Comparison of ENCODE assay signal across 19 cellular contexts in genomic region chr2:240439698-240440151, GRCh38. TPM values are rescaled to one million over a fixed set of nuclear protein-coding genes. Genes with fewer than 3 reads are reported as not detected.
DNase-seq lines count a peak whose midpoint lies in the region; ATAC-seq and TF ChIP-seq lines count a peak whose summit lies in the region.
"Had no signal": no experiment of that assay in that cellular context is flagged by ENCODE, and none has a peak within 500 bp of the region (broad histone marks: within the 10 kb centered on the region; RNA-seq: fewer than 3 reads in every experiment).

No MANE protein-coding gene starts in this region.

- H3K4me3 ChIP-seq in WERI-Rb-1 (ENCODE audit: low read depth, low read length) (no peak overlapping the region), mesenchymal stem cell (ENCODE audit: insufficient read depth in 1 of 2, low read depth in 1 of 2, low read length in 2 of 2) (no peak overlapping the region), sigmoid colon (no peak overlapping the region)
- H3K4me3 ChIP-seq: A549 had no signal

- no peak overlapping the region for H4K8ac ChIP-seq in mesenchymal stem cell (ENCODE audit: low read length)

- H3K27me3 ChIP-seq in WERI-Rb-1 (ENCODE audit: insufficient read depth, low read depth, severe bottlenecking) (no peaks in the 10 kb centered on the region), mesenchymal stem cell (ENCODE audit: control insufficient read depth in 1 of 2, insufficient read depth in 1 of 2, low read length in 2 of 2) (peaks cover 0 to 4% of the 10 kb centered on the region in 2 experiments), sigmoid colon (no peaks in the 10 kb centered on the region)

- no peak for ATAC-seq in HG02678 (IDR thresholded peaks at IDR 0.05; ENCODE audit: unreplicated experiment)
- ATAC-seq: A549, HepG2 had no signal

- no peak overlapping the region for H2AK5ac ChIP-seq in mesenchymal stem cell (ENCODE audit: low read length, severe bottlenecking)

- no peak for TF ChIP-seq POLR2A in sigmoid colon (IDR thresholded peaks at IDR 0.05)

- H2BK12ac ChIP-seq in mesenchymal stem cell (ENCODE audit: low read length in 2 of 2), result no peak overlapping the region

- H3K27ac ChIP-seq in WERI-Rb-1 (no peak overlapping the region), mesenchymal stem cell (ENCODE audit: low read length, poor library complexity, severe bottlenecking) (no peak overlapping the region), sigmoid colon (no peak overlapping the region)
- H3K27ac ChIP-seq: KMS-11 had no signal

- no peak overlapping the region for H2AFZ ChIP-seq in mesenchymal stem cell (ENCODE audit: low read depth, low read length)

- H3K18ac ChIP-seq in mesenchymal stem cell (ENCODE audit: low read depth in 1 of 2, low read length in 2 of 2), result no peak overlapping the region

- TF ChIP-seq EP300 in sigmoid colon (IDR thresholded peaks at IDR 0.05), result no peak

- H4K91ac ChIP-seq in mesenchymal stem cell (ENCODE audit: low read length), result peak overlapping the region; percentile 31

- no peak overlapping the region for H3K9ac ChIP-seq in mesenchymal stem cell (ENCODE audit: low read length)
- H3K9ac ChIP-seq: KMS-11 had no signal

- H3K4ac ChIP-seq in mesenchymal stem cell (ENCODE audit: low read depth in 1 of 2, low read length in 2 of 2), result no peak overlapping the region

- DNase-seq in Ammon's horn (ENCODE audit: low spot score) (peak; percentile 16), WERI-Rb-1 (peak; percentile 6), mesenchymal stem cell (no peak), sigmoid colon (peak; percentile 65), hippocampal formation (lab: John Stamatoyannopoulos, UW) (no peak), NCI-H128 (lab: John Stamatoyannopoulos, UW; ENCODE audit: unreplicated experiment) (no peak), activated gamma-delta T cell treated with Interleukin-2 at 50 U/mL for 16 hours (no peak)
- DNase-seq: DMS53, HFFc6, NCI-H1048, NCI-H146, NCI-H2081, NCI-H510A, NCI-H82, SHP77 had no signal

- H3K9me3 ChIP-seq in WERI-Rb-1 (ENCODE audit: severe bottlenecking) (no peaks in the 10 kb centered on the region), mesenchymal stem cell (ENCODE audit: control insufficient read depth, low read length) (no peaks in the 10 kb centered on the region), sigmoid colon (no peaks in the 10 kb centered on the region)
- H3K9me3 ChIP-seq: A549 had no signal

- no peak overlapping the region for H3K23ac ChIP-seq in mesenchymal stem cell (ENCODE audit: low read length in 2 of 2)

- no peak overlapping the region for H2BK5ac ChIP-seq in mesenchymal stem cell (ENCODE audit: low read depth, low read length, poor library complexity, severe bottlenecking)

- peaks cover 30% of the 10 kb centered on the region for H3K4me1 ChIP-seq in mesenchymal stem cell (ENCODE audit: control insufficient read depth, insufficient read depth, low read depth, low read length)
- H3K4me1 ChIP-seq in sigmoid colon, result peaks cover 0 to 40% (median 34%) of the 10 kb centered on the region in 4 donors

- no peak for TF ChIP-seq CTCF in WERI-Rb-1 (IDR thresholded peaks at IDR 0.05; ENCODE audit: low read depth, low read length)
- no peak for TF ChIP-seq CTCF in sigmoid colon (IDR thresholded peaks at IDR 0.05)

- H3K14ac ChIP-seq in mesenchymal stem cell (ENCODE audit: low read length in 2 of 2), result no peak overlapping the region

- WGBS in mesenchymal stem cell, result 94% methylated on average over 13 of the region's 15 CpGs
- 85 to 95% methylated on average over 15 of the region's 15 CpGs for WGBS in sigmoid colon, 2 donors

- peaks cover 55% of the 10 kb centered on the region for H3K79me1 ChIP-seq in mesenchymal stem cell (replicated peaks; ENCODE audit: low read length, poor library complexity, severe bottlenecking)

- H2BK120ac ChIP-seq in mesenchymal stem cell (ENCODE audit: low read depth, low read length), result no peak overlapping the region

- H3K36me3 ChIP-seq in WERI-Rb-1 (no peaks in the 10 kb centered on the region), mesenchymal stem cell (ENCODE audit: control insufficient read depth in 1 of 2, insufficient read depth in 2 of 2, low read depth in 1 of 2, low read length in 2 of 2) (peaks cover 0 to 32% of the 10 kb centered on the region in 2 experiments), sigmoid colon (no peaks in the 10 kb centered on the region)

- H2BK15ac ChIP-seq in mesenchymal stem cell (ENCODE audit: low read depth, poor library complexity, severe bottlenecking), result no peak overlapping the region

- H3K4me2 ChIP-seq in mesenchymal stem cell (ENCODE audit: low read length, poor library complexity, severe bottlenecking), result no peak overlapping the region
- H3K4me2 ChIP-seq: A549, KMS-11 had no signal

- intact Hi-C loops in sigmoid colon (cut with DNase I), result loop anchor here (5.0 kb wide), 4 partner anchors 67 to 302 kb away; partner anchors contain the start of genes COPS9 and RNPEPL1

RNA-seq across cellular contexts. Expression of gene GPC1, which starts 4.3 kb away (rescaled TPM):
- 65.7 TPM for polyA plus RNA-seq in mesenchymal stem cell (2013, experiment 1 of 2)
- polyA plus RNA-seq in mesenchymal stem cell (2013, experiment 2 of 2), result 65.6 TPM
- total RNA-seq in sigmoid colon, result 10 to 100 TPM in 3 of 4 donors, 1 to 10 TPM in 1; 7.2 to 30.7 (median 23.7) TPM
- polyA plus RNA-seq in sigmoid colon, result 10 to 100 TPM in 1 of 3 donors, 1 to 10 TPM in 2; 3.0 to 15.8 (median 7.2) TPM

Comparison
In these comparisons a context has a peak if more than half of its experiments do, and no peak if none do; other contexts are left out.
1. DNase-seq: peak in Ammon's horn (single experiment), WERI-Rb-1 (single experiment) and sigmoid colon (single experiment); none in mesenchymal stem cell (single experiment), hippocampal formation (0 of 2), NCI-H128 (single experiment) and activated gamma-delta T cell treated with Interleukin-2 at 50 U/mL for 16 hours (single experiment).